Comparison of ENCODE assay signal across 1 cellular context in genomic region chr14:89621791-89622638, GRCh38.
A peak's percentile ranks its signal among the peaks of the same experiment; 100 is the strongest.
TF ChIP-seq lines count a peak whose summit lies in the region.

No MANE protein-coding gene starts in this region.

TF ChIP-seq in HepG2, 621 proteins besides CTCF, POLR2A, EP300 and RAD21 (continued from another document and continues in another):
- TF ChIP-seq HNF4G (IDR thresholded peaks at IDR 0.05; ENCODE audit: borderline replicate concordance, low read depth, low read length) (peak; percentile 55; the same call in 1 of the 2 replicates), HNF4G (CRISPR knock-in tag; IDR thresholded peaks at IDR 0.05; ENCODE audit: borderline replicate concordance, low read depth) (no peak), ZNF142 (CRISPR knock-in tag; IDR thresholded peaks at IDR 0.05) (no peak), ZEB1 (IDR thresholded peaks at IDR 0.05; ENCODE audit: insufficient replicate concordance, low read depth) (peak; percentile 74), ZNF136 (CRISPR knock-in tag; IDR thresholded peaks at IDR 0.05; ENCODE audit: low read depth) (no peak), HNF4A (CRISPR knock-in tag; IDR thresholded peaks at IDR 0.05) (peak; percentile 53; the same call in 1 of the 2 replicates), ZNF691 (CRISPR knock-in tag; IDR thresholded peaks at IDR 0.05; ENCODE audit: borderline replicate concordance, low read depth) (peak; percentile 52; the same call in 1 of the 2 replicates), ZNF326 (CRISPR knock-in tag; IDR thresholded peaks at IDR 0.05; ENCODE audit: borderline replicate concordance) (no peak), ZNF773 (CRISPR knock-in tag; IDR thresholded peaks at IDR 0.05; ENCODE audit: borderline replicate concordance) (no peak), ZNF292 (CRISPR knock-in tag; IDR thresholded peaks at IDR 0.05; ENCODE audit: borderline replicate concordance, low read depth) (peak; percentile 69; the same call in 1 of the 2 replicates), HMG20B (CRISPR knock-in tag; conservative IDR thresholded peaks at IDR 0.05) (no peak), HBP1 (CRISPR knock-in tag; IDR thresholded peaks at IDR 0.05; ENCODE audit: low read depth) (no peak), REXO4 (CRISPR knock-in tag; IDR thresholded peaks at IDR 0.05; ENCODE audit: borderline replicate concordance) (no peak), ZNF230 (CRISPR knock-in tag; IDR thresholded peaks at IDR 0.05) (0 out of 2 replicates have a peak, but pooled peaks have one; percentile 43), MED8 (CRISPR knock-in tag; IDR thresholded peaks at IDR 0.05; ENCODE audit: insufficient replicate concordance) (no peak), ZNF792 (CRISPR knock-in tag; IDR thresholded peaks at IDR 0.05) (no peak), ZHX1 (CRISPR knock-in tag; IDR thresholded peaks at IDR 0.05; ENCODE audit: low read depth) (no peak), ZNF510 (CRISPR knock-in tag; IDR thresholded peaks at IDR 0.05; ENCODE audit: low read depth) (no peak), ZFP36L1 (CRISPR knock-in tag; IDR thresholded peaks at IDR 0.05) (no peak), ZNF543 (CRISPR knock-in tag; IDR thresholded peaks at IDR 0.05) (no peak), ETV5 (CRISPR knock-in tag; IDR thresholded peaks at IDR 0.05; ENCODE audit: borderline replicate concordance) (no peak), SP5 (CRISPR knock-in tag; IDR thresholded peaks at IDR 0.05; ENCODE audit: borderline replicate concordance, low read depth) (no peak), ZMAT3 (CRISPR knock-in tag; conservative IDR thresholded peaks at IDR 0.05) (no peak), IKZF4 (CRISPR knock-in tag; IDR thresholded peaks at IDR 0.05; ENCODE audit: borderline replicate concordance, low read depth, not compliant biosample characterization) (no peak), ZNF263 (CRISPR knock-in tag; IDR thresholded peaks at IDR 0.05) (peak; percentile 97), PPARG (CRISPR knock-in tag; conservative IDR thresholded peaks at IDR 0.05) (no peak; the same call in 1 of the 2 replicates), ZC3H13 (CRISPR knock-in tag; IDR thresholded peaks at IDR 0.05) (no peak), ZBTB43 (CRISPR knock-in tag; conservative IDR thresholded peaks at IDR 0.05) (no peak)
- TF ChIP-seq, protein P1, sequence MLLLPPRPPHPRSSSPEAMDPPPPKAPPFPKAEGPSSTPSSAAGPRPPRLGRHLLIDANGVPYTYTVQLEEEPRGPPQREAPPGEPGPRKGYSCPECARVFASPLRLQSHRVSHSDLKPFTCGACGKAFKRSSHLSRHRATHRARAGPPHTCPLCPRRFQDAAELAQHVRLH (CRISPR knock-in tag; IDR thresholded peaks at IDR 0.05; ENCODE audit: borderline replicate concordance, low read depth) = no peak
- TF ChIP-seq, protein P2, sequence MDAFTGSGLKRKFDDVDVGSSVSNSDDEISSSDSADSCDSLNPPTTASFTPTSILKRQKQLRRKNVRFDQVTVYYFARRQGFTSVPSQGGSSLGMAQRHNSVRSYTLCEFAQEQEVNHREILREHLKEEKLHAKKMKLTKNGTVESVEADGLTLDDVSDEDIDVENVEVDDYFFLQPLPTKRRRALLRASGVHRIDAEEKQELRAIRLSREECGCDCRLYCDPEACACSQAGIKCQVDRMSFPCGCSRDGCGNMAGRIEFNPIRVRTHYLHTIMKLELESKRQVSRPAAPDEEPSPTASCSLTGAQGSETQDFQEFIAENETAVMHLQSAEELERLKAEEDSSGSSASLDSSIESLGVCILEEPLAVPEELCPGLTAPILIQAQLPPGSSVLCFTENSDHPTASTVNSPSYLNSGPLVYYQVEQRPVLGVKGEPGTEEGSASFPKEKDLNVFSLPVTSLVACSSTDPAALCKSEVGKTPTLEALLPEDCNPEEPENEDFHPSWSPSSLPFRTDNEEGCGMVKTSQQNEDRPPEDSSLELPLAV (CRISPR knock-in tag; conservative IDR thresholded peaks at IDR 0.05; ENCODE audit: low read depth) = no peak
- TF ChIP-seq, protein P3, sequence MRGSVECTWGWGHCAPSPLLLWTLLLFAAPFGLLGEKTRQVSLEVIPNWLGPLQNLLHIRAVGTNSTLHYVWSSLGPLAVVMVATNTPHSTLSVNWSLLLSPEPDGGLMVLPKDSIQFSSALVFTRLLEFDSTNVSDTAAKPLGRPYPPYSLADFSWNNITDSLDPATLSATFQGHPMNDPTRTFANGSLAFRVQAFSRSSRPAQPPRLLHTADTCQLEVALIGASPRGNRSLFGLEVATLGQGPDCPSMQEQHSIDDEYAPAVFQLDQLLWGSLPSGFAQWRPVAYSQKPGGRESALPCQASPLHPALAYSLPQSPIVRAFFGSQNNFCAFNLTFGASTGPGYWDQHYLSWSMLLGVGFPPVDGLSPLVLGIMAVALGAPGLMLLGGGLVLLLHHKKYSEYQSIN (CRISPR knock-in tag; IDR thresholded peaks at IDR 0.05; ENCODE audit: borderline replicate concordance) = no peak
- TF ChIP-seq, protein P4, sequence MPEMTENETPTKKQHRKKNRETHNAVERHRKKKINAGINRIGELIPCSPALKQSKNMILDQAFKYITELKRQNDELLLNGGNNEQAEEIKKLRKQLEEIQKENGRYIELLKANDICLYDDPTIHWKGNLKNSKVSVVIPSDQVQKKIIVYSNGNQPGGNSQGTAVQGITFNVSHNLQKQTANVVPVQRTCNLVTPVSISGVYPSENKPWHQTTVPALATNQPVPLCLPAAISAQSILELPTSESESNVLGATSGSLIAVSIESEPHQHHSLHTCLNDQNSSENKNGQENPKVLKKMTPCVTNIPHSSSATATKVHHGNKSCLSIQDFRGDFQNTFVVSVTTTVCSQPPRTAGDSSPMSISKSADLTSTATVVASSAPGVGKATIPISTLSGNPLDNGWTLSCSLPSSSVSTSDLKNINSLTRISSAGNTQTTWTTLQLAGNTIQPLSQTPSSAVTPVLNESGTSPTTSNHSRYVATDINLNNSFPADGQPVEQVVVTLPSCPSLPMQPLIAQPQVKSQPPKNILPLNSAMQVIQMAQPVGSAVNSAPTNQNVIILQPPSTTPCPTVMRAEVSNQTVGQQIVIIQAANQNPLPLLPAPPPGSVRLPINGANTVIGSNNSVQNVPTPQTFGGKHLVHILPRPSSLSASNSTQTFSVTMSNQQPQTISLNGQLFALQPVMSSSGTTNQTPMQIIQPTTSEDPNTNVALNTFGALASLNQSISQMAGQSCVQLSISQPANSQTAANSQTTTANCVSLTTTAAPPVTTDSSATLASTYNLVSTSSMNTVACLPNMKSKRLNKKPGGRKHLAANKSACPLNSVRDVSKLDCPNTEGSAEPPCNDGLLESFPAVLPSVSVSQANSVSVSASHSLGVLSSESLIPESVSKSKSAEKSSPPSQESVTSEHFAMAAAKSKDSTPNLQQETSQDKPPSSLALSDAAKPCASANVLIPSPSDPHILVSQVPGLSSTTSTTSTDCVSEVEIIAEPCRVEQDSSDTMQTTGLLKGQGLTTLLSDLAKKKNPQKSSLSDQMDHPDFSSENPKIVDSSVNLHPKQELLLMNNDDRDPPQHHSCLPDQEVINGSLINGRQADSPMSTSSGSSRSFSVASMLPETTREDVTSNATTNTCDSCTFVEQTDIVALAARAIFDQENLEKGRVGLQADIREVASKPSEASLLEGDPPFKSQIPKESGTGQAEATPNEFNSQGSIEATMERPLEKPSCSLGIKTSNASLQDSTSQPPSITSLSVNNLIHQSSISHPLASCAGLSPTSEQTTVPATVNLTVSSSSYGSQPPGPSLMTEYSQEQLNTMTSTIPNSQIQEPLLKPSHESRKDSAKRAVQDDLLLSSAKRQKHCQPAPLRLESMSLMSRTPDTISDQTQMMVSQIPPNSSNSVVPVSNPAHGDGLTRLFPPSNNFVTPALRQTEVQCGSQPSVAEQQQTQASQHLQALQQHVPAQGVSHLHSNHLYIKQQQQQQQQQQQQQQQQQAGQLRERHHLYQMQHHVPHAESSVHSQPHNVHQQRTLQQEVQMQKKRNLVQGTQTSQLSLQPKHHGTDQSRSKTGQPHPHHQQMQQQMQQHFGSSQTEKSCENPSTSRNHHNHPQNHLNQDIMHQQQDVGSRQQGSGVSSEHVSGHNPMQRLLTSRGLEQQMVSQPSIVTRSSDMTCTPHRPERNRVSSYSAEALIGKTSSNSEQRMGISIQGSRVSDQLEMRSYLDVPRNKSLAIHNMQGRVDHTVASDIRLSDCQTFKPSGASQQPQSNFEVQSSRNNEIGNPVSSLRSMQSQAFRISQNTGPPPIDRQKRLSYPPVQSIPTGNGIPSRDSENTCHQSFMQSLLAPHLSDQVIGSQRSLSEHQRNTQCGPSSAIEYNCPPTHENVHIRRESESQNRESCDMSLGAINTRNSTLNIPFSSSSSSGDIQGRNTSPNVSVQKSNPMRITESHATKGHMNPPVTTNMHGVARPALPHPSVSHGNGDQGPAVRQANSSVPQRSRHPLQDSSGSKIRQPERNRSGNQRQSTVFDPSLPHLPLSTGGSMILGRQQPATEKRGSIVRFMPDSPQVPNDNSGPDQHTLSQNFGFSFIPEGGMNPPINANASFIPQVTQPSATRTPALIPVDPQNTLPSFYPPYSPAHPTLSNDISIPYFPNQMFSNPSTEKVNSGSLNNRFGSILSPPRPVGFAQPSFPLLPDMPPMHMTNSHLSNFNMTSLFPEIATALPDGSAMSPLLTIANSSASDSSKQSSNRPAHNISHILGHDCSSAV (CRISPR knock-in tag; IDR thresholded peaks at IDR 0.05; ENCODE audit: borderline replicate concordance) = no peak
